10 cellular contexts compared by ENCODE assay signal in the genomic region with DNA sequence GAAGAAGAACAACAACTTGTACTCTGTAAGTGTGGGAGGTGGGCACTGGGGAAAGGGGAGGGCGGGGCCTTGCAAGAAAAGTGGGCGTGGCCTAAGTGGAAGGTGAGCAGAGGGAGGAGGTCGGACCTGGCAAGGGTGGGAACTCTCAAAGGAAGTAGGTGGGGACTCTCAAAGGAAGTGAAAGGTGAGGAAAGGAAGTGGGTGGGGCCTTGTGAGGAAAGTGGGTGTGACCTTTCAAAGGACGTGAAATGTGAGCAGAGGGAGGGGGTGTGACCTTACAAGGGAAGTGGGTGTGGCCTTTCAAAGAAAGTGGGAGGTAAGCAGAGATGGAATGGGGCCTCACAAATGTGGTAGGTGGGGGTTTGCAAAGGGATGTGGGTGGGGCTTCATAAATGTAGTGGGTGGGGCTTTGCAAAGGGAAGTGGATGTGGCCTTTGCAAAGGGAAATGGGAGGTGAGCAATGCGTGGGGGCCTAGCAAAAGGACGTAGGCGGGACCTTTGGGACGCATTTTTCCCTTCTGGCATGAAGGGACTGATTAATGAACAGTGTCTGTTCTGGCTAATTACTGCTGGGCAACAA. TPM values are rescaled to one million over a fixed set of nuclear protein-coding genes. Genes with fewer than 3 reads are reported as not detected.
DNase-seq lines count a peak whose midpoint lies in the region; ATAC-seq, FAIRE-seq and TF ChIP-seq lines count a peak whose summit lies in the region.
"Had no signal": no experiment of that assay in that cellular context is flagged by ENCODE, and none has a peak within 500 bp of the region (broad histone marks: within the 10 kb centered on the region; RNA-seq: fewer than 3 reads in every experiment).

No MANE protein-coding gene starts in this region.

- H3F3A ChIP-seq in SU-DHL-6 (ENCODE audit: insufficient read depth): no peaks in the 10 kb centered on the region

- H3K27ac ChIP-seq in A673 (ENCODE audit: low read depth, low read length, poor library complexity, severe bottlenecking): no peak overlapping the region
- no peak overlapping the region for H3K27ac ChIP-seq in SU-DHL-6 (ENCODE audit: low read depth, low read length)
- peak overlapping the region; percentile 38; the same call in 2 of the 3 replicates for H3K27ac ChIP-seq in K562 (ENCODE audit: extremely low read depth, low read depth, low read length)
- H3K27ac ChIP-seq in psoas muscle: no peak overlapping the region
- H3K27ac ChIP-seq: neutrophil had no signal

- H3K9me3 ChIP-seq in A673 (ENCODE audit: low read depth, low read length, poor library complexity, severe bottlenecking) (no peaks in the 10 kb centered on the region), SU-DHL-6 (ENCODE audit: insufficient read depth, low read length) (no peaks in the 10 kb centered on the region), K562 (replicated peaks; ENCODE audit: control insufficient read depth, insufficient read depth, low read depth, low read length) (peaks cover 2% of the 10 kb centered on the region; the same call in 1 of the 2 replicates), psoas muscle (peaks cover 6% of the 10 kb centered on the region)
- H3K9me3 ChIP-seq: neutrophil had no signal

- no peaks in the 10 kb centered on the region for H3K79me2 ChIP-seq in SU-DHL-6 (ENCODE audit: insufficient read depth, low read length)
- no peaks in the 10 kb centered on the region for H3K79me2 ChIP-seq in K562 (ENCODE audit: control insufficient read depth, insufficient read depth, low read length)

- POLR2A ChIA-PET in A673 (lab: Charles Lee; ENCODE audit: low non-redundant PET): no interaction called here
- POLR2A ChIA-PET in K562 (lab: Yijun Ruan, JAX): interaction anchor here (0.6 kb wide), 1 partner anchor 33 kb away, joined by 3 read pairs; no protein-coding TSS in a partner anchor

- ATAC-seq in GM21529 (IDR thresholded peaks at IDR 0.05; ENCODE audit: unreplicated experiment) (peak; percentile 62), K562 (peak; percentile 95), psoas muscle (peak in 3 of 4 donors; percentile 22 to 36 (median 25)), HG03039 (IDR thresholded peaks at IDR 0.05; ENCODE audit: unreplicated experiment) (no peak)

- TF ChIP-seq POLR2A in K562 (conservative IDR thresholded peaks at IDR 0.05): no peak

- TF ChIP-seq EP300 in K562 (IDR thresholded peaks at IDR 0.05; ENCODE audit: low read length): no peak

- DNase-seq in A673 (ENCODE audit: low spot score): peak; percentile 83
- peak; percentile 89 to 95 (median 91) for DNase-seq in K562 (ENCODE audit: extremely low read depth in 1 of 4, low spot score in 3 of 4)
- peak in 1 of 2 donors; percentile 23 for DNase-seq in psoas muscle
- DNase-seq in glomerular visceral epithelial cell (ENCODE audit: extremely low spot score): no peak
- no peak for DNase-seq in NCI-H524 treated with DMSO at 0.1 percent for 48 hours (lab: John Stamatoyannopoulos, UW)

- H3K4me1 ChIP-seq in A673 (ENCODE audit: insufficient read depth, low read length, poor library complexity, severe bottlenecking) (no peaks in the 10 kb centered on the region), K562 (replicated peaks in 1 of 2; ENCODE audit: control insufficient read depth in 2 of 2, insufficient read depth in 2 of 2, low read length in 2 of 2) (peaks cover 0 to 6% of the 10 kb centered on the region in 2 experiments; a peak in 2 of 5 replicates), psoas muscle (no peaks in the 10 kb centered on the region)

- TF ChIP-seq CTCF in A673 (conservative IDR thresholded peaks at IDR 0.05; ENCODE audit: low read depth, low read length): no peak
- no peak for TF ChIP-seq CTCF in SU-DHL-6 (IDR thresholded peaks at IDR 0.05; ENCODE audit: insufficient read depth, low read length, poor library complexity, severe bottlenecking)
- TF ChIP-seq CTCF in K562 (IDR thresholded peaks at IDR 0.05 in 2 of 3, conservative IDR thresholded peaks at IDR 0.05 in 1 of 3; ENCODE audit: insufficient read depth in 2 of 3, low read depth in 1 of 3, low read length in 3 of 3): no peak
- no peak for TF ChIP-seq CTCF in psoas muscle (IDR thresholded peaks at IDR 0.05)

- FAIRE-seq in K562 (lab: Jason Lieb, UNC): peak; percentile 96

- CTCF ChIA-PET in A673 (lab: Charles Lee) (no interaction called here), K562 (lab: Yijun Ruan, JAX; ENCODE audit: low intra/inter-chr PET ratio) (no interaction called here)

- no peaks in the 10 kb centered on the region for H3K9me1 ChIP-seq in K562 (ENCODE audit: control insufficient read depth, insufficient read depth, low read length)

- WGBS in K562 (ENCODE audit: insufficient coverage, low coverage, missing lambda C conversion rate): 0% methylated on average over 5 of the region's 8 CpGs
- 27 to 44% (median 34%) methylated on average over 8 of the region's 8 CpGs for WGBS in psoas muscle, 3 donors

- H4K20me1 ChIP-seq in SU-DHL-6 (ENCODE audit: low read depth, low read length) (no peaks in the 10 kb centered on the region), K562 (replicated peaks; ENCODE audit: control insufficient read depth, insufficient read depth, low read length) (no peaks in the 10 kb centered on the region)

- H3K9ac ChIP-seq in SU-DHL-6 (ENCODE audit: low read length) (no peak overlapping the region), K562 (ENCODE audit: insufficient read depth in 1 of 2, low read depth in 2 of 2, low read length in 2 of 2) (peak overlapping the region in 1 of 2 experiments; percentile 15; a peak in 1 of 4 replicates)

- in situ Hi-C loops in K562 (cut with MboI): no loop called here

- no peaks in the 10 kb centered on the region for H3K36me3 ChIP-seq in A673 (ENCODE audit: insufficient read depth, low read length, poor library complexity, severe bottlenecking)
- no peaks in the 10 kb centered on the region for H3K36me3 ChIP-seq in SU-DHL-6 (ENCODE audit: low read length)
- H3K36me3 ChIP-seq in K562 (ENCODE audit: control insufficient read depth, insufficient read depth, low read length): no peaks in the 10 kb centered on the region
- H3K36me3 ChIP-seq in psoas muscle (ENCODE audit: insufficient read depth in 1 of 2, low read depth in 1 of 2): no peaks in the 10 kb centered on the region
- H3K36me3 ChIP-seq: neutrophil had no signal

- no peaks in the 10 kb centered on the region for H3K9me2 ChIP-seq in SU-DHL-6 (replicated peaks; ENCODE audit: insufficient read depth, low read length)

- H3K4me2 ChIP-seq in SU-DHL-6 (ENCODE audit: low read depth, low read length, poor library complexity, severe bottlenecking) (peak overlapping the region; percentile 41), K562 (ENCODE audit: insufficient read depth, low read length) (peak overlapping the region; percentile 52)

- BruUV-seq in A673 (replicated peaks; lab: Mats Ljungman, UMichigan) (no TSS peak), K562 (replicated peaks; lab: Mats Ljungman, UMichigan) (no TSS peak)

- intact Hi-C loops in A673 (cut with micrococcal nuclease; ENCODE audit: unreplicated experiment): loop anchor here (10.0 kb wide), 1 partner anchor 143 kb away; no protein-coding TSS in a partner anchor
- intact Hi-C loops in K562 (cut with micrococcal nuclease): loop anchor here (10.0 kb wide), 1 partner anchor 263 kb away; a partner anchor contains a TSS
- intact Hi-C loops in psoas muscle (cut with DNase I): no loop called here

- H2AFZ ChIP-seq in SU-DHL-6 (ENCODE audit: low read depth, low read length, severe bottlenecking) (no peak overlapping the region), K562 (ENCODE audit: low read depth, low read length) (peak overlapping the region; percentile 82)

- H3K27me3 ChIP-seq in A673 (replicated peaks; ENCODE audit: insufficient read depth, low read depth, low read length, poor library complexity) (no peaks in the 10 kb centered on the region), SU-DHL-6 (ENCODE audit: low read length) (no peaks in the 10 kb centered on the region), K562 (ENCODE audit: control insufficient read depth in 2 of 2, insufficient read depth in 2 of 2, low read length in 2 of 2) (no peaks in the 10 kb centered on the region), psoas muscle (ENCODE audit: insufficient read depth in 3 of 3, low read length in 2 of 3) (no peaks in the 10 kb centered on the region)
- H3K27me3 ChIP-seq: neutrophil had no signal

- no peak overlapping the region for H3K4me3 ChIP-seq in A673 (ENCODE audit: low read depth, low read length, poor library complexity, severe bottlenecking)
- no peak overlapping the region for H3K4me3 ChIP-seq in SU-DHL-6 (ENCODE audit: insufficient read depth, low read length, poor library complexity, severe bottlenecking)
- no peak overlapping the region for H3K4me3 ChIP-seq in K562
- no peak overlapping the region for H3K4me3 ChIP-seq in psoas muscle

- no peak for TF ChIP-seq RAD21 in K562 (CRISPR knock-in tag; conservative IDR thresholded peaks at IDR 0.05 in 1 of 2, IDR thresholded peaks at IDR 0.05 in 1 of 2)

RNA-seq across cellular contexts. Expression of a gene that starts 25.9 kb away (rescaled TPM):
- total RNA-seq in A673 (2021) (not detected in 2 replicates), K562 (2014; rRNA removed) (not detected in 2 replicates), K562 (2014; rRNA removed; fragmentation: Illumina TruSeq; extraction: Trizol) (0.07 TPM in 1 of 2 replicates, not detected in the other), K562 (2015; rRNA removed; fragmentation: Illumina TruSeq; extraction: Trizol) (0.11 TPM in 1 of 2 replicates, not detected in the other), K562 (2021) (0.11 TPM in 1 of 2 replicates, not detected in the other), psoas muscle (not detected)
- total RNA-seq in K562 (2011; cell fraction: chromatin; rRNA removed; ENCODE audit: low replicate concordance): not detected in 2 replicates
- total RNA-seq in K562 (2011; cell fraction: nucleolus; rRNA removed): not detected in 2 replicates
- not detected in 2 replicates for total RNA-seq in K562 (2011; cell fraction: nucleoplasm; rRNA removed)
- polyA plus RNA-seq in K562 (2011; rRNA removed) (not detected in 2 replicates), K562 (2014; fragmentation: Illumina TruSeq; extraction: Trizol) (not detected in 2 replicates), K562 (2014; fragmentation: Nextera tagmentation; extraction: Ambion mirVana) (under 1 TPM in 1 of 2 experiments, not detected in 1; 0.11 TPM), K562 (2014; rRNA removed) (0.08 TPM in 1 of 2 replicates, not detected in the other), psoas muscle (not detected)
- not detected in 2 replicates for polyA plus RNA-seq in K562 (2011; cell fraction: cytosol; rRNA removed)
- 0.10 TPM in 1 of 2 replicates, not detected in the other for polyA plus RNA-seq in K562 (2011; cell fraction: nucleus; rRNA removed)
- polyA plus RNA-seq in K562 (2012): 0.17 and 0.44 TPM in 2 replicates
- polyA minus RNA-seq in K562 (2011; rRNA and poly(A)+ RNA removed): 0.14 and 0.51 TPM in 2 replicates
- not detected in 2 replicates for polyA minus RNA-seq in K562 (2011; cell fraction: cytosol; rRNA and poly(A)+ RNA removed)
- polyA minus RNA-seq in K562 (2011; cell fraction: nucleus; rRNA and poly(A)+ RNA removed): not detected in 2 replicates
- polyA plus RNA-seq: adipose tissue had no signal

RNA-seq across cellular contexts. Expression of a gene that starts 51.1 kb away (rescaled TPM):
- total RNA-seq in A673 (2021) (11.7 and 11.8 TPM in 2 replicates), K562 (2014; rRNA removed) (18.7 and 24.0 TPM in 2 replicates), K562 (2014; rRNA removed; fragmentation: Illumina TruSeq; extraction: Trizol) (4.4 and 5.3 TPM in 2 replicates), K562 (2015; rRNA removed; fragmentation: Illumina TruSeq; extraction: Trizol) (7.4 and 7.6 TPM in 2 replicates), K562 (2021) (18.3 and 18.9 TPM in 2 replicates), psoas muscle (1 to 10 TPM in 2 of 4 donors, under 1 TPM in 2; 0.71 to 2.1 (median 1.3) TPM)
- total RNA-seq in K562 (2011; cell fraction: chromatin; rRNA removed; ENCODE audit: low replicate concordance): 29.2 and 31.8 TPM in 2 replicates
- total RNA-seq in K562 (2011; cell fraction: nucleolus; rRNA removed): 18.3 and 22.4 TPM in 2 replicates
- total RNA-seq in K562 (2011; cell fraction: nucleoplasm; rRNA removed): 18.6 and 20.1 TPM in 2 replicates
- polyA plus RNA-seq in K562 (2011; rRNA removed) (8.7 and 9.8 TPM in 2 replicates), K562 (2014; fragmentation: Illumina TruSeq; extraction: Trizol) (9.4 and 11.3 TPM in 2 replicates), K562 (2014; fragmentation: Nextera tagmentation; extraction: Ambion mirVana) (1 to 10 TPM; 3.6 to 4.4 TPM), K562 (2014; rRNA removed) (11.1 and 11.4 TPM in 2 replicates), psoas muscle (1 to 10 TPM in 2 of 3 donors, under 1 TPM in 1; 0.58 to 1.5 (median 1.0) TPM)
- polyA plus RNA-seq in K562 (2011; cell fraction: cytosol; rRNA removed): 14.8 and 32.1 TPM in 2 replicates
- polyA plus RNA-seq in K562 (2011; cell fraction: nucleus; rRNA removed): 20.8 and 44.3 TPM in 2 replicates
- polyA plus RNA-seq in K562 (2012): 10.9 and 12.9 TPM in 2 replicates
- polyA minus RNA-seq in K562 (2011; rRNA and poly(A)+ RNA removed): 8.9 and 11.7 TPM in 2 replicates
- polyA minus RNA-seq in K562 (2011; cell fraction: cytosol; rRNA and poly(A)+ RNA removed): 10.7 and 12.8 TPM in 2 replicates
- 9.2 and 11.2 TPM in 2 replicates for polyA minus RNA-seq in K562 (2011; cell fraction: nucleus; rRNA and poly(A)+ RNA removed)

Comparison
In these comparisons a context has a peak if more than half of its experiments do, and no peak if none do; other contexts are left out.
1. DNase-seq: peak in A673 (single experiment) and K562 (4 of 4); none in glomerular visceral epithelial cell (single experiment) and NCI-H524 treated with DMSO at 0.1 percent for 48 hours (single experiment).
2. intact Hi-C loops: an anchor here in A673 (10.0 kb wide) and K562 (10.0 kb wide); none called in psoas muscle.